ENCODE assay signal across 8 cellular contexts in genomic region chr7:149284850-149285580, GRCh38. TPM values are rescaled to one million over a fixed set of nuclear protein-coding genes. Genes with fewer than 3 reads are reported as not detected.
DNase-seq lines count a peak whose midpoint lies in the region; ATAC-seq and TF ChIP-seq lines count a peak whose summit lies in the region.

No MANE protein-coding gene starts in this region.

- H3K27me3 ChIP-seq in BE2C (no peaks in the 10 kb centered on the region), endocrine pancreas (ENCODE audit: control insufficient read depth, insufficient read depth, low read length) (no peaks in the 10 kb centered on the region)

- ATAC-seq in HG03378 (IDR thresholded peaks at IDR 0.05; ENCODE audit: unreplicated experiment) = peak; percentile 93
- peak; percentile 98 for ATAC-seq in activated CD8-positive, alpha-beta memory T cell treated with anti-CD3 and anti-CD28 coated beads, Interleukin-2, amount 10 ng/mL, durations not matched to agents 7 days and 5 days

- peak overlapping the region; percentile 61 for H3K27ac Mint-ChIP-seq in activated CD8-positive, alpha-beta memory T cell treated with anti-CD3 and anti-CD28 coated beads, Interleukin-2, amount 10 ng/mL, durations not matched to agents 7 days and 5 days

- peaks cover 5% of the 10 kb centered on the region for H3K36me3 Mint-ChIP-seq in activated CD8-positive, alpha-beta memory T cell treated with anti-CD3 and anti-CD28 coated beads, Interleukin-2, amount 10 ng/mL, durations not matched to agents 7 days and 5 days

- H3K4me1 ChIP-seq in BE2C (no peaks in the 10 kb centered on the region), endocrine pancreas (ENCODE audit: control insufficient read depth, insufficient read depth, low read length) (no peaks in the 10 kb centered on the region)

- no peaks in the 10 kb centered on the region for H3K9me3 Mint-ChIP-seq in activated CD8-positive, alpha-beta memory T cell treated with anti-CD3 and anti-CD28 coated beads, Interleukin-2, amount 10 ng/mL, durations not matched to agents 7 days and 5 days (ENCODE audit: low read depth)

- peak overlapping the region; percentile 77 for H3K4me3 Mint-ChIP-seq in activated CD8-positive, alpha-beta memory T cell treated with anti-CD3 and anti-CD28 coated beads, Interleukin-2, amount 10 ng/mL, durations not matched to agents 7 days and 5 days

- peak overlapping the region; percentile 63 for H3K4me3 ChIP-seq in BE2C (ENCODE audit: low read depth, low read length)
- no peak overlapping the region for H3K4me3 ChIP-seq in endocrine pancreas (ENCODE audit: control insufficient read depth, insufficient read depth, low read length)

- H3K4me1 Mint-ChIP-seq in activated CD8-positive, alpha-beta memory T cell treated with anti-CD3 and anti-CD28 coated beads, Interleukin-2, amount 10 ng/mL, durations not matched to agents 7 days and 5 days = peaks cover 37% of the 10 kb centered on the region

- no peak for TF ChIP-seq CTCF in BE2C (IDR thresholded peaks at IDR 0.05; ENCODE audit: low read depth, low read length)

- H3K36me3 ChIP-seq in BE2C (no peaks in the 10 kb centered on the region), endocrine pancreas (ENCODE audit: control insufficient read depth, insufficient read depth, low read length) (no peaks in the 10 kb centered on the region)

- peak; percentile 29 for TF ChIP-seq POLR2A in GM19099 (IDR thresholded peaks at IDR 0.05; ENCODE audit: extremely low read depth, insufficient read length, low read depth)

- peak overlapping the region; percentile 34 for H3K9ac ChIP-seq in endocrine pancreas (ENCODE audit: control insufficient read depth, insufficient read depth, low read length)

- H3K9me3 ChIP-seq in BE2C (no peaks in the 10 kb centered on the region), endocrine pancreas (ENCODE audit: control insufficient read depth, low read length) (no peaks in the 10 kb centered on the region)

- peak; percentile 98 for DNase-seq in BE2C
- DNase-seq in NCI-H526 treated with DMSO at 0.1 percent for 48 hours (lab: John Stamatoyannopoulos, UW) = peak; percentile 92
- peak; percentile 98 for DNase-seq in activated CD8-positive, alpha-beta memory T cell treated with anti-CD3 and anti-CD28 coated beads, Interleukin-2, amount 10 ng/mL, durations not matched to agents 7 days and 5 days
- peak; percentile 98 for DNase-seq in mesenteric fat pad (ENCODE audit: low spot score)
- peak; percentile 95 for DNase-seq in stimulated activated CD8-positive, alpha-beta memory T cell treated with anti-CD3 and anti-CD28 coated beads, Interleukin-15, amount 100 ng/mL, for 1 hour (ENCODE audit: low read depth)

- no peaks in the 10 kb centered on the region for H3K27me3 Mint-ChIP-seq in activated CD8-positive, alpha-beta memory T cell treated with anti-CD3 and anti-CD28 coated beads, Interleukin-2, amount 10 ng/mL, durations not matched to agents 7 days and 5 days

- CTCF ChIA-PET in activated CD8-positive, alpha-beta memory T cell treated with anti-CD3 and anti-CD28 coated beads, Interleukin-2, amount 10 ng/mL, durations not matched to agents 7 days and 5 days (lab: Charles Lee) = interaction anchor here (0.7 to 3.2 kb wide), 11 partner anchors 13 to 514 kb away, joined by 3 to 24 read pairs (median 4); partner anchors contain the start of genes ZNF282, ZNF398, ZNF777 and ZNF783

RNA-seq across cellular contexts. Expression of gene ZNF783, which starts 23.0 kb away (rescaled TPM):
- 11.8 TPM for polyA plus RNA-seq in BE2C (2012; ENCODE audit: insufficient read depth, insufficient read length, low read depth)
- total RNA-seq in activated CD8-positive, alpha-beta memory T cell treated with anti-CD3 and anti-CD28 coated beads, Interleukin-2, amount 10 ng/mL, durations not matched to agents 7 days and 5 days = 10 to 100 TPM; 14.8 to 15.5 TPM
- 12.2 TPM for total RNA-seq in mesenteric fat pad

RNA-seq across cellular contexts. Expression of gene ZNF212, which starts 45.6 kb away (rescaled TPM):
- polyA plus RNA-seq in BE2C (2012; ENCODE audit: insufficient read depth, insufficient read length, low read depth) = 18.6 TPM
- 10 to 100 TPM; 12.8 to 14.2 TPM for total RNA-seq in activated CD8-positive, alpha-beta memory T cell treated with anti-CD3 and anti-CD28 coated beads, Interleukin-2, amount 10 ng/mL, durations not matched to agents 7 days and 5 days
- 5.1 TPM for total RNA-seq in mesenteric fat pad
